1 cellular context compared by ENCODE assay signal in the genomic region with DNA sequence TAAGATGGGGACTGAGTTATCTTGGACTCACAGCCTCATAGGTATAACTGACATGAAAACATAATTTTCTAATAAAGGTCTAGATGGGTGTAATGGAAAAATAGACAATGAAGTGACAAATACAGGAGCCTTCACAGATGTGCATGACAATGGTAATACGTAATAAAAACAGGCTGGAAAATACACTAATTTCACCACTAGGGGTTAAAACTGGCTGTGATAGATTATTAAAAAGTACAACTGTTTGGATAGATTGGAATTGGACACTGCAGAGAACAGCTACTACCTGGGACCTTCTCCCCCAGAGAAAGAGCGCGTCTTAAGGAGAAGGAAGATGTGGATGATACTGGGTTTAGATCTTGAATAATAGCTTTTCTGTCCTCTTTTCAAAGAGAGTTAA.
TF ChIP-seq lines count a peak whose summit lies in the region.

No MANE protein-coding gene starts in this region.

TF ChIP-seq in A549, 52 proteins besides CTCF, POLR2A, EP300 and RAD21 (continued from another document):
- TF ChIP-seq, protein P1, sequence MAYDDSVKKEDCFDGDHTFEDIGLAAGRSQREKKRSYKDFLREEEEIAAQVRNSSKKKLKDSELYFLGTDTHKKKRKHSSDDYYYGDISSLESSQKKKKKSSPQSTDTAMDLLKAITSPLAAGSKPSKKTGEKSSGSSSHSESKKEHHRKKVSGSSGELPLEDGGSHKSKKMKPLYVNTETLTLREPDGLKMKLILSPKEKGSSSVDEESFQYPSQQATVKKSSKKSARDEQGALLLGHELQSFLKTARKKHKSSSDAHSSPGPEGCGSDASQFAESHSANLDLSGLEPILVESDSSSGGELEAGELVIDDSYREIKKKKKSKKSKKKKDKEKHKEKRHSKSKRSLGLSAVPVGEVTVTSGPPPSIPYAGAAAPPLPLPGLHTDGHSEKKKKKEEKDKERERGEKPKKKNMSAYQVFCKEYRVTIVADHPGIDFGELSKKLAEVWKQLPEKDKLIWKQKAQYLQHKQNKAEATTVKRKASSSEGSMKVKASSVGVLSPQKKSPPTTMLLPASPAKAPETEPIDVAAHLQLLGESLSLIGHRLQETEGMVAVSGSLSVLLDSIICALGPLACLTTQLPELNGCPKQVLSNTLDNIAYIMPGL (CRISPR knock-in tag; IDR thresholded peaks at IDR 0.05; ENCODE audit: borderline replicate concordance) = no peak
- TF ChIP-seq CHD2 (IDR thresholded peaks at IDR 0.05; ENCODE audit: low read length, partially characterized antibody) (no peak), CBX8 (IDR thresholded peaks at IDR 0.05) (no peak), EHF (CRISPR knock-in tag; IDR thresholded peaks at IDR 0.05) (no peak)
- TF ChIP-seq, protein P2, sequence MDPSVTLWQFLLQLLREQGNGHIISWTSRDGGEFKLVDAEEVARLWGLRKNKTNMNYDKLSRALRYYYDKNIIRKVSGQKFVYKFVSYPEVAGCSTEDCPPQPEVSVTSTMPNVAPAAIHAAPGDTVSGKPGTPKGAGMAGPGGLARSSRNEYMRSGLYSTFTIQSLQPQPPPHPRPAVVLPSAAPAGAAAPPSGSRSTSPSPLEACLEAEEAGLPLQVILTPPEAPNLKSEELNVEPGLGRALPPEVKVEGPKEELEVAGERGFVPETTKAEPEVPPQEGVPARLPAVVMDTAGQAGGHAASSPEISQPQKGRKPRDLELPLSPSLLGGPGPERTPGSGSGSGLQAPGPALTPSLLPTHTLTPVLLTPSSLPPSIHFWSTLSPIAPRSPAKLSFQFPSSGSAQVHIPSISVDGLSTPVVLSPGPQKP (IDR thresholded peaks at IDR 0.05; ENCODE audit: low read depth, low read length) = no peak
TF ChIP-seq in A549: peak in this region for 0.
